ENCODE assay signal across 30 cellular contexts in genomic region chr15:33742286-33742685, GRCh38.
"Had no signal": no experiment of that assay in that cellular context is flagged by ENCODE, and none has a peak within 500 bp of the region (broad histone marks: within the 10 kb centered on the region; RNA-seq: fewer than 3 reads in every experiment).

No MANE protein-coding gene starts in this region.

- H3K4me3 Mint-ChIP-seq: activated naive CD4-positive, alpha-beta T cell treated with anti-CD3 and anti-CD28 coated beads for 36 hours; activated naive CD8-positive, alpha-beta T cell treated with anti-CD3 and anti-CD28 coated beads for 36 hours; central memory CD8-positive, alpha-beta T cell; naive B cell; nephron progenitor cell; stimulated activated naive CD8-positive, alpha-beta T cell treated with anti-CD3 and anti-CD28 coated beads, Interleukin-15, amount 100 ng/mL, for 72 hours; type B pancreatic cell had no signal

- H3K36me3 Mint-ChIP-seq: activated naive CD8-positive, alpha-beta T cell treated with anti-CD3 and anti-CD28 coated beads for 36 hours; naive B cell; type B pancreatic cell had no signal

- H3K27me3 Mint-ChIP-seq: central memory CD8-positive, alpha-beta T cell; stimulated activated naive CD8-positive, alpha-beta T cell treated with anti-CD3 and anti-CD28 coated beads, Interleukin-15, amount 100 ng/mL, for 72 hours had no signal

- H3K27ac ChIP-seq: adrenal gland, ascending aorta, breast epithelium, colonic mucosa, ovary, skin epidermis, uterus, VCaP had no signal

- H3K4me1 ChIP-seq: adrenal gland, ascending aorta, breast epithelium, colonic mucosa, uterus had no signal

- H3K27ac Mint-ChIP-seq: activated naive CD4-positive, alpha-beta T cell treated with anti-CD3 and anti-CD28 coated beads for 36 hours; activated naive CD8-positive, alpha-beta T cell treated with anti-CD3 and anti-CD28 coated beads for 36 hours; nephron progenitor cell; progenitor cell of endocrine pancreas; stimulated activated naive CD8-positive, alpha-beta T cell treated with anti-CD3 and anti-CD28 coated beads, Interleukin-15, amount 100 ng/mL, for 72 hours; type B pancreatic cell had no signal

- H3K4me3 ChIP-seq: adrenal gland, ascending aorta, breast epithelium, colonic mucosa, ovary, skin epidermis, uterus had no signal

- H3K4me1 Mint-ChIP-seq: activated naive CD8-positive, alpha-beta T cell treated with anti-CD3 and anti-CD28 coated beads for 36 hours; central memory CD8-positive, alpha-beta T cell; stimulated activated naive CD8-positive, alpha-beta T cell treated with anti-CD3 and anti-CD28 coated beads, Interleukin-15, amount 100 ng/mL, for 72 hours had no signal

- H3K27me3 ChIP-seq: adrenal gland, ascending aorta, breast epithelium, colonic mucosa, ovary, uterus had no signal

- H3K36me3 ChIP-seq: adrenal gland, ascending aorta, breast epithelium, colonic mucosa, ovary, uterus had no signal

- FAIRE-seq: keratinocyte, TTC549 had no signal

- H3K9me3 ChIP-seq: adrenal gland, ascending aorta, breast epithelium, colonic mucosa, ovary, uterus had no signal

- ATAC-seq: left ventricle myocardium superior; sciatic nerve; stimulated activated naive CD8-positive, alpha-beta T cell treated with anti-CD3 and anti-CD28 coated beads, Interleukin-15, amount 100 ng/mL, for 72 hours had no signal

- H3K9me3 Mint-ChIP-seq: activated naive CD4-positive, alpha-beta T cell treated with anti-CD3 and anti-CD28 coated beads for 36 hours; activated naive CD8-positive, alpha-beta T cell treated with anti-CD3 and anti-CD28 coated beads for 36 hours; central memory CD8-positive, alpha-beta T cell; nephron progenitor cell; stimulated activated naive CD8-positive, alpha-beta T cell treated with anti-CD3 and anti-CD28 coated beads, Interleukin-15, amount 100 ng/mL, for 72 hours; type B pancreatic cell had no signal

- DNase-seq: activated CD4-positive, alpha-beta T cell treated with anti-CD3 and anti-CD28 coated beads for 4 hours; activated CD4-positive, alpha-beta T cell treated with anti-CD3 and anti-CD28 coated beads, Interleukin-2, amount 50 U/mL, for 48 hours; activated CD8-positive, alpha-beta memory T cell treated with anti-CD3 and anti-CD28 coated beads for 24 hours; activated effector memory CD4-positive, alpha-beta T cell treated with anti-CD3 and anti-CD28 coated beads, Interleukin-2, amount 50 U/mL, for 16 hours; activated naive CD4-positive, alpha-beta T cell treated with anti-CD3 and anti-CD28 coated beads for 36 hours; activated naive CD8-positive, alpha-beta T cell treated with anti-CD3 and anti-CD28 coated beads for 36 hours; adrenal gland; colonic mucosa; effector memory CD4-positive, alpha-beta T cell; left cardiac atrium; left ventricle myocardium superior; naive B cell; nephron progenitor cell; ovary; retina; stimulated activated CD4-positive, alpha-beta T cell treated with anti-CD3 and anti-CD28 coated beads, Interleukin-12 subunit alpha, Interleukin-12 subunit beta, amount 100 ng/mL, for 4 hours; stimulated activated CD4-positive, alpha-beta T cell treated with anti-CD3 and anti-CD28 coated beads, Interleukin-4, amount 100 ng/mL, for 1 hour; stimulated activated naive CD8-positive, alpha-beta T cell treated with anti-CD3 and anti-CD28 coated beads, Interleukin-15, amount 100 ng/mL, for 72 hours; T-helper 9 cell; uterus had no signal
